Comparison of ENCODE assay signal across 8 cellular contexts in genomic region chr1:109282497-109282951, GRCh38.
DNase-seq lines count a peak whose midpoint lies in the region; ATAC-seq and TF ChIP-seq lines count a peak whose summit lies in the region.

No MANE protein-coding gene starts in this region.

- H3K4me3 Mint-ChIP-seq in central memory CD8-positive, alpha-beta T cell = peak overlapping the region; percentile 91

- ATAC-seq in central memory CD8-positive, alpha-beta T cell (replicated peaks; ENCODE audit: extremely low read depth, poor library complexity, severe bottlenecking) = no peak

- H3K9me3 Mint-ChIP-seq in central memory CD8-positive, alpha-beta T cell = no peaks in the 10 kb centered on the region

- no peaks in the 10 kb centered on the region for H3K27me3 Mint-ChIP-seq in central memory CD8-positive, alpha-beta T cell

- no peaks in the 10 kb centered on the region for H3K27me3 ChIP-seq in HUES6 (ENCODE audit: control insufficient read depth, insufficient read depth, low read length)
- H3K27me3 ChIP-seq in muscle layer of duodenum (ENCODE audit: low read depth, low read length) = no peaks in the 10 kb centered on the region

- H3K4me1 ChIP-seq in HUES6 (ENCODE audit: control insufficient read depth, insufficient read depth, low read length) = peaks cover 29% of the 10 kb centered on the region
- peaks cover 13 to 17% of the 10 kb centered on the region in 2 donors for H3K4me1 ChIP-seq in muscle layer of duodenum (ENCODE audit: control insufficient read depth in 1 of 2, insufficient read depth in 2 of 2, low read length in 2 of 2)

- H3K9me3 ChIP-seq in HUES6 (ENCODE audit: control insufficient read depth, insufficient read depth, low read depth, low read length) (no peaks in the 10 kb centered on the region), muscle layer of duodenum (ENCODE audit: control insufficient read depth in 1 of 2, low read length in 2 of 2) (no peaks in the 10 kb centered on the region)

- peak overlapping the region; percentile 97 for H3K4me3 ChIP-seq in AG04449 (ENCODE audit: low read depth, low read length)
- peak overlapping the region; percentile 90 for H3K4me3 ChIP-seq in HUES6 (ENCODE audit: low read depth, low read length)
- peak overlapping the region; percentile 72 to 78 for H3K4me3 ChIP-seq in muscle layer of duodenum (ENCODE audit: low read depth in 1 of 2, low read length in 2 of 2)

- TF ChIP-seq POLR2A in erythroblast (IDR thresholded peaks at IDR 0.05; ENCODE audit: low read length) = no peak

- DNase-seq in AG04449 (ENCODE audit: low read depth, low spot score) = no peak
- DNase-seq in central memory CD8-positive, alpha-beta T cell (ENCODE audit: low spot score in 2 of 2) = no peak
- DNase-seq in DMS79 treated with DMSO at 0.1 percent for 48 hours (lab: John Stamatoyannopoulos, UW) = no peak
- no peak for DNase-seq in activated effector memory CD4-positive, alpha-beta T cell treated with anti-CD3 and anti-CD28 coated beads, Interleukin-2, amount 50 U/mL, for 16 hours
- DNase-seq in erythroblast (lab: John Stamatoyannopoulos, UW) = no peak
- no peak for DNase-seq in ACHN

- H3K36me3 Mint-ChIP-seq in central memory CD8-positive, alpha-beta T cell (ENCODE audit: insufficient read depth) = peaks cover 6% of the 10 kb centered on the region

- peak overlapping the region; percentile 80 for H3K27ac Mint-ChIP-seq in central memory CD8-positive, alpha-beta T cell (ENCODE audit: low read depth)

- CTCF ChIA-PET in AG04449 (lab: Yijun Ruan, JAX) = interaction anchor here (0.6 to 8.4 kb wide), 10 partner anchors 10 to 250 kb away, joined by 3 to 340 read pairs (median 4); partner anchors contain the start of genes CYB561D1 and SORT1

- H3K9ac ChIP-seq in HUES6 (ENCODE audit: low read length) = peak overlapping the region; percentile 86

- no peak for TF ChIP-seq CTCF in AG04449 (IDR thresholded peaks at IDR 0.05; ENCODE audit: insufficient read depth, low read length, missing control alignments)

- H3K36me3 ChIP-seq in HUES6 (ENCODE audit: control insufficient read depth, insufficient read depth, low read length) (peaks cover 33% of the 10 kb centered on the region), muscle layer of duodenum (ENCODE audit: control insufficient read depth in 1 of 2, insufficient read depth in 2 of 2, low read length in 2 of 2) (no peaks in the 10 kb centered on the region)

- in situ Hi-C loops in ACHN (cut with HindIII; ENCODE audit: low pct_ligation_motif_present, low pct_unique_long_range_greater_than_20kb, low sequenced_read_pairs) = no loop called here

- H3K27ac ChIP-seq in HUES6 (ENCODE audit: low read depth, low read length) (no peak overlapping the region), muscle layer of duodenum (ENCODE audit: low read length) (peak overlapping the region; percentile 29)

- peaks cover 18% of the 10 kb centered on the region for H3K4me1 Mint-ChIP-seq in central memory CD8-positive, alpha-beta T cell

- POLR2A ChIA-PET in AG04449 (lab: Yijun Ruan, JAX) = interaction anchor here (0.9 to 1.4 kb wide), 4 partner anchors 10 to 93 kb away, joined by 3 to 5 read pairs (median 4); no protein-coding TSS in a partner anchor
